In genomic region chr1:159211331-159212136, GRCh38 we compare ENCODE assay signal across 9 cellular contexts. TPM values are rescaled to one million over a fixed set of nuclear protein-coding genes. Genes with fewer than 3 reads are reported as not detected.
A peak's percentile ranks its signal among the peaks of the same experiment; 100 is the strongest.
DNase-seq lines count a peak whose midpoint lies in the region; ATAC-seq, FAIRE-seq and TF ChIP-seq lines count a peak whose summit lies in the region.
"Had no signal": no experiment of that assay in that cellular context is flagged by ENCODE, and none has a peak within 500 bp of the region (broad histone marks: within the 10 kb centered on the region; RNA-seq: fewer than 3 reads in every experiment).

No MANE protein-coding gene starts in this region.

- DNase-seq in COLO829 (ENCODE audit: low spot score) = peak; percentile 45
- peak; percentile 56 for DNase-seq in HEK293T (ENCODE audit: extremely low spot score)
- DNase-seq in RPMI8226 = peak; percentile 68
- peak in 6 of 7 donors; percentile 28 to 57 (median 38) for DNase-seq in adrenal gland
- no peak for DNase-seq in kidney
- DNase-seq in stimulated activated CD4-positive, alpha-beta T cell treated with anti-CD3 and anti-CD28 coated beads, TNF-alpha, amount 100 ng/mL, for 48 hours (ENCODE audit: low read depth in 3 of 3) = peak; percentile 14 to 28 (median 27)

- intact Hi-C loops in adrenal gland (cut with DNase I) (no loop called here), kidney (cut with DNase I) (no loop called here)

- TF ChIP-seq CTCF in adrenal gland (IDR thresholded peaks at IDR 0.05) (peak; percentile 55 to 84 (median 74)), kidney (IDR thresholded peaks at IDR 0.05; ENCODE audit: borderline replicate concordance, extremely low read depth, insufficient read depth) (peak; percentile 74)

- CTCF ChIA-PET in HEK293T (lab: Yijun Ruan, JAX) = interaction anchor here (0.6 to 2.5 kb wide), 15 partner anchors 12 to 796 kb away, joined by 3 to 13 read pairs (median 3); no protein-coding TSS in a partner anchor

- ATAC-seq in HG03457 (IDR thresholded peaks at IDR 0.05; ENCODE audit: unreplicated experiment) = no peak
- no peak for ATAC-seq in HG02870 (IDR thresholded peaks at IDR 0.05; ENCODE audit: unreplicated experiment)

- H3K27me3 ChIP-seq in adrenal gland = peaks cover 25% of the 10 kb centered on the region

- no peaks in the 10 kb centered on the region for H3K36me3 ChIP-seq in adrenal gland (replicated peaks in 1 of 2)
- no peaks in the 10 kb centered on the region for H3K36me3 ChIP-seq in kidney (ENCODE audit: control insufficient read depth in 1 of 2, insufficient read depth in 2 of 2, low read length in 2 of 2)

- H3K9ac ChIP-seq in kidney (ENCODE audit: low read length in 2 of 2) = no peak overlapping the region

- no peak for FAIRE-seq in kidney (lab: Jason Lieb, UNC)

- no peaks in the 10 kb centered on the region for H3K9me3 ChIP-seq in adrenal gland (replicated peaks in 1 of 3)
- H3K9me3 ChIP-seq in kidney (ENCODE audit: control insufficient read depth in 1 of 2, low read length in 2 of 2) = no peaks in the 10 kb centered on the region

- POLR2A ChIA-PET in HEK293T (lab: Yijun Ruan, JAX) = no interaction called here

- H3K27ac ChIP-seq in adrenal gland = no peak overlapping the region
- H3K27ac ChIP-seq in kidney (ENCODE audit: low read depth in 2 of 2, low read length in 2 of 2) = no peak overlapping the region

- H3K4me3 ChIP-seq in adrenal gland = no peak overlapping the region
- no peak overlapping the region for H3K4me3 ChIP-seq in kidney (ENCODE audit: low read length in 2 of 2)

- WGBS in adrenal gland, 4 donors = 27 to 37% (median 33%) methylated on average over 11 of the region's 11 CpGs

- H3K4me1 ChIP-seq in adrenal gland (replicated peaks in 1 of 2) = no peaks in the 10 kb centered on the region
- no peaks in the 10 kb centered on the region for H3K4me1 ChIP-seq in kidney (ENCODE audit: control insufficient read depth in 1 of 2, insufficient read depth in 1 of 2, low read depth in 1 of 2, low read length in 2 of 2)

- no peak for TF ChIP-seq POLR2A in adrenal gland (IDR thresholded peaks at IDR 0.05)

TF ChIP-seq in HEK293T, 16 proteins besides CTCF, POLR2A, EP300 and RAD21:
- TF ChIP-seq L3MBTL2 (conservative IDR thresholded peaks at IDR 0.05) (no peak), BHLHE40 (IDR thresholded peaks at IDR 0.05; ENCODE audit: borderline replicate concordance) (no peak), FOXK2 (IDR thresholded peaks at IDR 0.05) (no peak), NFRKB (IDR thresholded peaks at IDR 0.05) (no peak), ARNT (IDR thresholded peaks at IDR 0.05) (no peak), FOXM1 (IDR thresholded peaks at IDR 0.05; ENCODE audit: borderline replicate concordance) (no peak), SP1 (IDR thresholded peaks at IDR 0.05) (no peak), FOXA1 (IDR thresholded peaks at IDR 0.05) (no peak), PKNOX1 (IDR thresholded peaks at IDR 0.05) (no peak), CTBP1 (IDR thresholded peaks at IDR 0.05; ENCODE audit: borderline replicate concordance) (no peak), SUZ12 (IDR thresholded peaks at IDR 0.05) (no peak), ZNF384 (IDR thresholded peaks at IDR 0.05) (no peak), LEF1 (IDR thresholded peaks at IDR 0.05; ENCODE audit: borderline replicate concordance) (no peak), HDGF (IDR thresholded peaks at IDR 0.05; ENCODE audit: borderline replicate concordance) (no peak), ELF4 (IDR thresholded peaks at IDR 0.05) (no peak), TARDBP (IDR thresholded peaks at IDR 0.05) (no peak)

RNA-seq across cellular contexts. Expression of gene ACKR1, which starts 6.9 kb away (rescaled TPM):
- total RNA-seq in adrenal gland (10 to 100 TPM in 5 of 8 donors, 1 to 10 TPM in 3; 3.9 to 19.9 (median 11.4) TPM), kidney (142 TPM)
- polyA plus RNA-seq in adrenal gland (10 to 100 TPM in 2 of 3 donors, 1 to 10 TPM in 1; 6.8 to 75.0 (median 11.1) TPM), kidney (ENCODE audit: insufficient read depth, low read depth, low replicate concordance) (3.4 TPM)
- total RNA-seq: T-helper 1 cell treated with Interleukin-12 subunit alpha and Interleukin-12 subunit beta and Interleukin-4 antibody, amounts not matched to agents 30 ng/mL and 1 ng/mL, for 36 hours had no signal

RNA-seq across cellular contexts. Expression of gene CADM3, which starts 40.1 kb away (rescaled TPM):
- total RNA-seq in adrenal gland (1 to 10 TPM in 5 of 8 donors, under 1 TPM in 2, not detected in 1; 0.83 to 7.8 (median 1.6) TPM), kidney (25.8 TPM)
- polyA plus RNA-seq in adrenal gland (1 to 10 TPM; 3.3 to 5.9 (median 5.5) TPM), kidney (ENCODE audit: insufficient read depth, low read depth, low replicate concordance) (0.56 TPM)
- total RNA-seq: T-helper 1 cell treated with Interleukin-12 subunit alpha and Interleukin-12 subunit beta and Interleukin-4 antibody, amounts not matched to agents 30 ng/mL and 1 ng/mL, for 36 hours had no signal
